ENCODE assay signal across 13 cellular contexts in the genomic region with DNA sequence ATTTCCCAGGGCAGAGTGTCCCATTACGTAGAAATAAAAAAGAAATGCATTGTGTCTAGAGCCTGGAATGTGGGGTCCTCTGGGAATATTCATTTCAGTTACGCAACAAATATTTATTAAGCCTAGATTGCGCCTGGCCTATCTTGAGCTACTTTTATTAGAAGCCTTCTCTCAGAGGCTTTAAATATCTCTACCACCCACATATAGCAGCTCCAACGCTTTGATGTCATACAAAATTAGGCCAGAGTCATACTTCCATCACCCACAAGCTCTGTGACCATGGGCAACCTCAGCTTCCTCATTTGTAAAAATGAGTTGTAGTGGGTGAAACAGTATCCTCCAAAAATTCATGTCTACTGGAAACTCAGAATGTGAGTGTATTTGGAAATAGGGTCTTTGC. TPM values are rescaled to one million over a fixed set of nuclear protein-coding genes. Genes with fewer than 3 reads are reported as not detected.
A peak's percentile ranks its signal among the peaks of the same experiment; 100 is the strongest.
DNase-seq lines count a peak whose midpoint lies in the region; ATAC-seq, FAIRE-seq and TF ChIP-seq lines count a peak whose summit lies in the region.
"Had no signal": no experiment of that assay in that cellular context is flagged by ENCODE, and none has a peak within 500 bp of the region (broad histone marks: within the 10 kb centered on the region; RNA-seq: fewer than 3 reads in every experiment).

No MANE protein-coding gene starts in this region.

- peak overlapping the region; percentile 69 to 96 (median 89) for H3K27ac Mint-ChIP-seq in naive thymus-derived CD8-positive, alpha-beta T cell

- 81% methylated on average over 4 of the region's 4 CpGs for WGBS in hepatocyte (ENCODE audit: low lambda C conversion rate, missing lambda C conversion rate)
- 56 to 72% (median 64%) methylated on average over 4 of the region's 4 CpGs for WGBS in adrenal gland, 4 donors

- no peak for TF ChIP-seq CTCF in HEK293 (tag by site-specific recombination; IDR thresholded peaks at IDR 0.05)
- TF ChIP-seq CTCF in hepatocyte (IDR thresholded peaks at IDR 0.05; ENCODE audit: poor library complexity), result no peak
- TF ChIP-seq CTCF in adrenal gland (IDR thresholded peaks at IDR 0.05), result no peak

- H3K4me3 ChIP-seq in HEK293 (ENCODE audit: low read depth, low read length), result no peak overlapping the region
- H3K4me3 ChIP-seq in hepatocyte, result no peak overlapping the region
- no peak overlapping the region for H3K4me3 ChIP-seq in adrenal gland

- no peaks in the 10 kb centered on the region for H3K9me3 ChIP-seq in HEK293 (ENCODE audit: control insufficient read depth, insufficient read depth, low read depth, low read length)
- H3K9me3 ChIP-seq in hepatocyte (ENCODE audit: low read depth), result no peaks in the 10 kb centered on the region
- no peaks in the 10 kb centered on the region for H3K9me3 ChIP-seq in adrenal gland (replicated peaks in 1 of 3)

- intact Hi-C loops in adrenal gland (cut with DNase I), result no loop called here

- FAIRE-seq in GM12892 (lab: Jason Lieb, UNC), result peak; percentile 17

- CTCF ChIA-PET in HEK293 (lab: Yijun Ruan, JAX), result interaction anchor here (0.6 to 0.7 kb wide), 2 partner anchors 54 to 129 kb away, joined by 3 to 9 read pairs; no protein-coding TSS in a partner anchor

- H3K36me3 Mint-ChIP-seq in naive thymus-derived CD8-positive, alpha-beta T cell, result peaks cover 0 to 13% (median 13%) of the 10 kb centered on the region in 3 donors

- POLR2A ChIA-PET in HEK293 (lab: Yijun Ruan, JAX), result no interaction called here
- POLR2A ChIA-PET in naive thymus-derived CD8-positive, alpha-beta T cell (lab: Charles Lee), result interaction anchor here (0.6 to 7.9 kb wide), 4 partner anchors 11 to 378 kb away, joined by 3 to 86 read pairs (median 4); no protein-coding TSS in a partner anchor

- no peaks in the 10 kb centered on the region for H3K9me2 ChIP-seq in hepatocyte (replicated peaks; ENCODE audit: insufficient read depth)

- TF ChIP-seq POLR2A in GM12892 (IDR thresholded peaks at IDR 0.05; ENCODE audit: low read depth, low read length) (no peak), adrenal gland (IDR thresholded peaks at IDR 0.05) (no peak)

- H2AFZ ChIP-seq in hepatocyte, result no peak overlapping the region

- DNase-seq in GM12892 (ENCODE audit: insufficient read length), result no peak
- peak; percentile 35 for DNase-seq in SW480 (ENCODE audit: low spot score)
- DNase-seq in naive thymus-derived CD8-positive, alpha-beta T cell, result no peak
- no peak for DNase-seq in hepatocyte (ENCODE audit: low spot score)
- DNase-seq in DMS153 treated with DMSO at 0.1 percent for 48 hours (lab: John Stamatoyannopoulos, UW; ENCODE audit: unreplicated experiment), result no peak
- DNase-seq in adrenal gland, result no peak
- DNase-seq: activated CD8-positive, alpha-beta memory T cell treated with anti-CD3 and anti-CD28 coated beads, Interleukin-2, amount 50 U/mL, for 4 hours; left colon; NCI-H526 treated with DMSO at 0.1 percent for 48 hours; posterior cingulate gyrus had no signal

- ATAC-seq in naive thymus-derived CD8-positive, alpha-beta T cell, result no peak
- ATAC-seq in HG03108 (IDR thresholded peaks at IDR 0.05; ENCODE audit: unreplicated experiment), result no peak
- ATAC-seq: left colon had no signal

- H3K4me1 ChIP-seq in HEK293 (ENCODE audit: control insufficient read depth, insufficient read depth, low read length) (no peaks in the 10 kb centered on the region), hepatocyte (ENCODE audit: insufficient read depth) (no peaks in the 10 kb centered on the region), adrenal gland (replicated peaks in 1 of 2) (no peaks in the 10 kb centered on the region)

- H3K36me3 ChIP-seq in HEK293 (ENCODE audit: control insufficient read depth in 2 of 2, insufficient read depth in 1 of 2, low read length in 2 of 2), result no peaks in the 10 kb centered on the region
- H3K36me3 ChIP-seq in hepatocyte (replicated peaks; ENCODE audit: insufficient read depth, low read depth), result no peaks in the 10 kb centered on the region
- no peaks in the 10 kb centered on the region for H3K36me3 ChIP-seq in adrenal gland (replicated peaks in 1 of 2)

- H3K4me1 Mint-ChIP-seq in naive thymus-derived CD8-positive, alpha-beta T cell, result peaks cover 43 to 93% (median 80%) of the 10 kb centered on the region in 4 donors

- no peak overlapping the region for H3K4me2 ChIP-seq in hepatocyte

- no peaks in the 10 kb centered on the region for H3K27me3 Mint-ChIP-seq in naive thymus-derived CD8-positive, alpha-beta T cell

- H3K27me3 ChIP-seq in hepatocyte (no peaks in the 10 kb centered on the region), adrenal gland (no peaks in the 10 kb centered on the region)

- no peaks in the 10 kb centered on the region for H3K79me2 ChIP-seq in hepatocyte

- H3K9me3 Mint-ChIP-seq in naive thymus-derived CD8-positive, alpha-beta T cell, result peaks cover 0 to 13% (median 5%) of the 10 kb centered on the region in 9 donors

- H4K20me1 ChIP-seq in hepatocyte (ENCODE audit: insufficient read depth, poor library complexity, severe bottlenecking), result no peaks in the 10 kb centered on the region

- H3K4me3 Mint-ChIP-seq in naive thymus-derived CD8-positive, alpha-beta T cell, result peak overlapping the region in 9 of 10 donors; percentile 49 to 81 (median 68)

- H3K27ac ChIP-seq in HEK293 (ENCODE audit: extremely low read depth, low read depth, low read length) (no peak overlapping the region), hepatocyte (no peak overlapping the region), adrenal gland (no peak overlapping the region)

TF ChIP-seq in HEK293, 187 proteins besides CTCF, POLR2A, EP300 and RAD21:
- TF ChIP-seq ZNF558 (tag by site-specific recombination; IDR thresholded peaks at IDR 0.05), result no peak
- TF ChIP-seq ZNF112 (tag by site-specific recombination; IDR thresholded peaks at IDR 0.05), result no peak
- TF ChIP-seq MEIS1 (CRISPR knock-in tag; IDR thresholded peaks at IDR 0.05; ENCODE audit: borderline replicate concordance), result no peak
- 0 out of 2 replicates have a peak, but pooled peaks have one; percentile 7 for TF ChIP-seq ZFHX2 (tag by site-specific recombination; conservative IDR thresholded peaks at IDR 0.05)
- no peak for TF ChIP-seq REPIN1 (tag by site-specific recombination; IDR thresholded peaks at IDR 0.05; ENCODE audit: low read depth)

RNA-seq across cellular contexts. Expression of gene CARD11, which starts 24.9 kb away (rescaled TPM):
- 18.4 TPM for polyA plus RNA-seq in GM12892 (2012; ENCODE audit: missing spikeins)
- 100 to 1,000 TPM; 104 to 109 TPM for total RNA-seq in naive thymus-derived CD8-positive, alpha-beta T cell
- 10 to 100 TPM; 10.8 to 40.2 (median 18.9) TPM for polyA plus RNA-seq in naive thymus-derived CD8-positive, alpha-beta T cell
- total RNA-seq in hepatocyte (5.3 and 10.9 TPM in 2 replicates), adrenal gland (10 to 100 TPM in 1 of 8 donors, 1 to 10 TPM in 7; 2.1 to 19.3 (median 3.4) TPM)
- polyA plus RNA-seq in hepatocyte (9.2 and 9.6 TPM in 2 replicates), adrenal gland (1 to 10 TPM in 2 of 3 donors, under 1 TPM in 1; 0.82 to 4.7 (median 1.9) TPM)
- total RNA-seq: fibroblast of villous mesenchyme had no signal
